Comparison of ENCODE assay signal across 36 cellular contexts in the genomic region with DNA sequence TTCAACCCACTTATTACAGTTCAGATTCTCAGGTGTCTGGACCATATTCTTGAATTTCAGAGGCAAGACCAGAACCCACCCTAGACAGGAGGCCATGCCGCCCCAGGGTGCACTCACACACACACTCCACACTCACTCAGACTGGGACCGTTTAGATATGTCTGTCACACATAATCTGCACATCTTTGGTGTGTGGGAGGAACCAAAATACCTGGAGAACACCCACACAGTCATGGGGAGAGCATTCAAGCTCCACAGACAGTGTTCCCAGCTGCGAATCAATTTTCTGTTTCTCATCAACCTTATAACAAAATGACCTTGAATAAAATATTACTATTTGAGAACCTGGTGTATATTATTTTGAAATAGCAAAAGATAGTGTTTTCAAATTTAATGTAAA.
"Had no signal": no experiment of that assay in that cellular context is flagged by ENCODE, and none has a peak within 500 bp of the region (broad histone marks: within the 10 kb centered on the region; RNA-seq: fewer than 3 reads in every experiment).

No MANE protein-coding gene starts in this region.

- H3K36me3 Mint-ChIP-seq: activated CD4-positive, alpha-beta memory T cell treated with anti-CD3 and anti-CD28 coated beads for 36 hours; activated naive CD4-positive, alpha-beta T cell treated with anti-CD3 and anti-CD28 coated beads, Interleukin-2, amount 50 U/mL, for 72 hours; activated naive CD8-positive, alpha-beta T cell treated with anti-CD3 and anti-CD28 coated beads for 36 hours; brain; T-cell had no signal

- H3K27me3 Mint-ChIP-seq: activated CD4-positive, alpha-beta memory T cell treated with anti-CD3 and anti-CD28 coated beads for 36 hours; activated CD4-positive, alpha-beta T cell treated with anti-CD3 and anti-CD28 coated beads for 36 hours; activated CD4-positive, alpha-beta T cell treated with anti-CD3 and anti-CD28 coated beads, Interleukin-2, amount 10 ng/mL, durations not matched to agents 7 days and 5 days; activated CD8-positive, alpha-beta T cell treated with anti-CD3 and anti-CD28 coated beads for 36 hours; activated naive CD8-positive, alpha-beta T cell treated with anti-CD3 and anti-CD28 coated beads for 36 hours; activated T-helper 17 cell treated with anti-CD3 and anti-CD28 coated beads, Interleukin-2, amount 50 U/mL, for 72 hours; central memory CD8-positive, alpha-beta T cell; T-cell had no signal

- H3K27me3 ChIP-seq: adrenal gland, ascending aorta, cardiac muscle cell had no signal

- H3K4me1 ChIP-seq: adrenal gland, ascending aorta had no signal

- H3K4me1 Mint-ChIP-seq: activated CD4-positive, alpha-beta T cell treated with anti-CD3 and anti-CD28 coated beads for 36 hours; activated CD4-positive, alpha-beta T cell treated with anti-CD3 and anti-CD28 coated beads, Interleukin-2, amount 10 ng/mL, durations not matched to agents 7 days and 5 days; activated naive CD8-positive, alpha-beta T cell treated with anti-CD3 and anti-CD28 coated beads for 36 hours; activated T-helper 17 cell treated with anti-CD3 and anti-CD28 coated beads, Interleukin-2, amount 50 U/mL, for 72 hours; brain; central memory CD8-positive, alpha-beta T cell; T-cell had no signal

- H3K27ac Mint-ChIP-seq: activated CD4-positive, alpha-beta memory T cell treated with anti-CD3 and anti-CD28 coated beads for 36 hours; activated CD4-positive, alpha-beta T cell treated with anti-CD3 and anti-CD28 coated beads for 36 hours; activated CD4-positive, alpha-beta T cell treated with anti-CD3 and anti-CD28 coated beads, Interleukin-2, amount 10 ng/mL, durations not matched to agents 7 days and 5 days; activated CD8-positive, alpha-beta T cell treated with anti-CD3 and anti-CD28 coated beads for 36 hours; activated naive CD4-positive, alpha-beta T cell treated with anti-CD3 and anti-CD28 coated beads for 36 hours; activated naive CD4-positive, alpha-beta T cell treated with anti-CD3 and anti-CD28 coated beads, Interleukin-2, amount 50 U/mL, for 72 hours; activated naive CD8-positive, alpha-beta T cell treated with anti-CD3 and anti-CD28 coated beads for 36 hours; activated T-cell treated with anti-CD3 and anti-CD28 coated beads, Interleukin-2, amount 50 U/mL, for 72 hours; activated T-helper 1 cell treated with anti-CD3 and anti-CD28 coated beads, Interleukin-12 subunit alpha, Interleukin-12 subunit beta, Interleukin-2, Interleukin-4 antibody, amounts not matched to agents 30 ng/mL and 10 ng/mL and 1 ng/mL, durations not matched to agents 14 hours and 24 hours and 36 hours; activated T-helper 17 cell treated with anti-CD3 and anti-CD28 coated beads, Interleukin-2, amount 50 U/mL, for 72 hours; T-cell; T-helper 2 cell treated with Interferon-gamma antibody and Interleukin-4, amounts not matched to agents 5 μg/mL and 100 μg/mL, for 36 hours had no signal

- H3K4me3 Mint-ChIP-seq: activated CD4-positive, alpha-beta memory T cell treated with anti-CD3 and anti-CD28 coated beads for 36 hours; activated CD4-positive, alpha-beta T cell treated with anti-CD3 and anti-CD28 coated beads for 36 hours; activated CD4-positive, alpha-beta T cell treated with anti-CD3 and anti-CD28 coated beads, Interleukin-2, amount 10 ng/mL, durations not matched to agents 7 days and 5 days; activated CD8-positive, alpha-beta T cell treated with anti-CD3 and anti-CD28 coated beads for 36 hours; activated naive CD4-positive, alpha-beta T cell treated with anti-CD3 and anti-CD28 coated beads for 36 hours; activated naive CD8-positive, alpha-beta T cell treated with anti-CD3 and anti-CD28 coated beads for 36 hours; activated T-cell treated with anti-CD3 and anti-CD28 coated beads, Interleukin-2, amount 50 U/mL, for 4 hours; activated T-cell treated with anti-CD3 and anti-CD28 coated beads, Interleukin-2, amount 50 U/mL, for 72 hours; activated T-helper 1 cell treated with anti-CD3 and anti-CD28 coated beads, Interleukin-12 subunit alpha, Interleukin-12 subunit beta, Interleukin-2, Interleukin-4 antibody, amounts not matched to agents 30 ng/mL and 10 ng/mL and 1 ng/mL, durations not matched to agents 14 hours and 24 hours and 36 hours; activated T-helper 17 cell treated with anti-CD3 and anti-CD28 coated beads, Interleukin-2, amount 50 U/mL, for 72 hours; brain; central memory CD8-positive, alpha-beta T cell; T-cell; T-helper 2 cell treated with Interferon-gamma antibody and Interleukin-4, amounts not matched to agents 5 μg/mL and 100 μg/mL, for 36 hours had no signal

- H3K27ac ChIP-seq: adrenal gland, ascending aorta, cardiac muscle cell, VCaP had no signal

- FAIRE-seq: bronchial epithelial cell, TTC549 had no signal

- DNase-seq: activated CD4-positive, alpha-beta memory T cell treated with anti-CD3 and anti-CD28 coated beads for 36 hours; activated CD4-positive, alpha-beta T cell treated with anti-CD3 and anti-CD28 coated beads for 1 hour; activated CD4-positive, alpha-beta T cell treated with anti-CD3 and anti-CD28 coated beads for 36 hours; activated CD4-positive, alpha-beta T cell treated with anti-CD3 and anti-CD28 coated beads for 48 hours; activated CD4-positive, alpha-beta T cell treated with anti-CD3 and anti-CD28 coated beads, Interleukin-2, amount 10 ng/mL, durations not matched to agents 7 days and 5 days; activated CD4-positive, CD25-positive, alpha-beta regulatory T cell; activated CD8-positive, alpha-beta memory T cell treated with anti-CD3 and anti-CD28 coated beads, Interleukin-2, amount 50 U/mL, for 4 hours; activated CD8-positive, alpha-beta T cell treated with anti-CD3 and anti-CD28 coated beads for 36 hours; activated effector memory CD4-positive, alpha-beta T cell treated with anti-CD3 and anti-CD28 coated beads, Interleukin-2, amount 50 U/mL, for 16 hours; activated gamma-delta T cell treated with Interleukin-2 at 50 U/mL for 16 hours; activated naive CD4-positive, alpha-beta T cell; activated naive CD4-positive, alpha-beta T cell treated with anti-CD3 and anti-CD28 coated beads for 36 hours; activated naive CD4-positive, alpha-beta T cell treated with anti-CD3 and anti-CD28 coated beads, Interleukin-2, amount 50 U/mL, for 16 hours; activated naive CD8-positive, alpha-beta T cell treated with anti-CD3 and anti-CD28 coated beads for 36 hours; activated T-cell treated with anti-CD3 and anti-CD28 coated beads for 4 hours; activated T-cell treated with anti-CD3 and anti-CD28 coated beads, Interleukin-2, amount 50 U/mL, for 1 hour; activated T-cell treated with anti-CD3 and anti-CD28 coated beads, Interleukin-2, amount 50 U/mL, for 4 hours; activated T-cell treated with anti-CD3 and anti-CD28 coated beads, Interleukin-2, amount 50 U/mL, for 72 hours; adrenal gland; amniotic stem cell; cerebellar nuclear complex; T-cell; T-helper 2 cell; T-helper 9 cell had no signal

- H3K36me3 ChIP-seq: adrenal gland, ascending aorta, cardiac muscle cell had no signal

- H3K9me3 ChIP-seq: adrenal gland, ascending aorta had no signal

- ATAC-seq: activated CD4-positive, alpha-beta T cell treated with anti-CD3 and anti-CD28 coated beads for 36 hours; activated CD4-positive, CD25-positive, alpha-beta regulatory T cell treated with anti-CD3 and anti-CD28 coated beads, Interleukin-2, amount 50 U/mL, for 24 hours; activated CD8-positive, alpha-beta T cell treated with anti-CD3 and anti-CD28 coated beads for 36 hours; activated naive CD4-positive, alpha-beta T cell treated with anti-CD3 and anti-CD28 coated beads, Interleukin-2, amount 50 U/mL, for 72 hours; activated T-cell treated with anti-CD3 and anti-CD28 coated beads, Interleukin-2, amount 50 U/mL, for 4 hours; activated T-cell treated with anti-CD3 and anti-CD28 coated beads, Interleukin-2, amount 50 U/mL, for 72 hours; activated T-helper 17 cell treated with anti-CD3 and anti-CD28 coated beads, Interleukin-2, amount 50 U/mL, for 72 hours; T-cell had no signal

- H3K4me3 ChIP-seq: adrenal gland, ascending aorta, cardiac muscle cell had no signal
